Comparison of ENCODE assay signal across 8 cellular contexts in the genomic region with DNA sequence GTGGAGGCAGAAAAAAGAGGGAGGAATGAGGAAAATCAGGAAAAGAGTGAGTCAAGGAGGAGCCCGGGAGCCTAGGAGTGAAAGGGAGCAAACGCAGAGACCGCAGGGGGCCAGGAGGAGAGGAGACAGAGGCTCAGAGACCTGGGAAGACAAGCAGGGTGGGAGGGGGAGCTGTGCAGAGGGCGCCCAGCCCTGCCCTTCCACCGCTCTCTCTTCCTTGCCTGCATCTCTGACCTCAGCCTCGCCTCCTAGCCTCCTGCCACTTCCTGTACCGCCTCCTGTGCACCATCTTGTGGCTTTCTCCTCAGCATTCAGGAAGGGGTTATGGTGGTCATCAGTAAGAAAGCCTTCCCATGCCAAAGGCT. TPM values are rescaled to one million over a fixed set of nuclear protein-coding genes. Genes with fewer than 3 reads are reported as not detected.
DNase-seq lines count a peak whose midpoint lies in the region; ATAC-seq, FAIRE-seq and TF ChIP-seq lines count a peak whose summit lies in the region.

No MANE protein-coding gene starts in this region.

- H3K27me3 ChIP-seq in esophagus muscularis mucosa (no peaks in the 10 kb centered on the region), small intestine (ENCODE audit: control insufficient read depth in 2 of 2, insufficient read depth in 2 of 2, low read length in 2 of 2) (no peaks in the 10 kb centered on the region), psoas muscle (ENCODE audit: insufficient read depth in 3 of 3, low read length in 2 of 3) (peaks cover 0 to 31% (median 5%) of the 10 kb centered on the region in 3 donors)

- H3K27ac ChIP-seq in HEK293 (ENCODE audit: extremely low read depth, low read depth, low read length) (no peak overlapping the region), esophagus muscularis mucosa (replicated peaks in 1 of 4) (peak overlapping the region in 3 of 4 donors; percentile 74 to 78 (median 75)), small intestine (ENCODE audit: low read depth in 1 of 2, low read length in 1 of 2) (peak overlapping the region; percentile 6 to 24), psoas muscle (no peak overlapping the region)

- no peak for FAIRE-seq in small intestine (lab: Jason Lieb, UNC)

- POLR2A ChIA-PET in HEK293 (lab: Yijun Ruan, JAX) = no interaction called here

- WGBS in esophagus muscularis mucosa = 62% methylated on average over 7 of the region's 7 CpGs
- 26 to 42% (median 28%) methylated on average over 6 to 7 of the region's 7 CpGs for WGBS in small intestine, 3 donors
- 38 to 65% (median 54%) methylated on average over 7 of the region's 7 CpGs for WGBS in psoas muscle, 3 donors

- H3K9me3 ChIP-seq in HEK293 (ENCODE audit: control insufficient read depth, insufficient read depth, low read depth, low read length) = no peaks in the 10 kb centered on the region
- H3K9me3 ChIP-seq in esophagus muscularis mucosa = no peaks in the 10 kb centered on the region
- no peaks in the 10 kb centered on the region for H3K9me3 ChIP-seq in small intestine (ENCODE audit: control insufficient read depth, low read depth)
- H3K9me3 ChIP-seq in psoas muscle = no peaks in the 10 kb centered on the region

- H3K4me3 ChIP-seq in HEK293 (ENCODE audit: low read depth, low read length) = peak overlapping the region; percentile 79
- peak overlapping the region; percentile 66 to 79 (median 72) for H3K4me3 ChIP-seq in esophagus muscularis mucosa
- H3K4me3 ChIP-seq in small intestine (ENCODE audit: low read depth in 1 of 2, low read length in 2 of 2) = no peak overlapping the region
- no peak overlapping the region for H3K4me3 ChIP-seq in psoas muscle

- H3K4me1 ChIP-seq in HEK293 (ENCODE audit: control insufficient read depth, insufficient read depth, low read length) (peaks cover 3% of the 10 kb centered on the region; the same call in 1 of the 2 replicates), esophagus muscularis mucosa (peaks cover 30 to 39% (median 33%) of the 10 kb centered on the region in 4 donors), small intestine (ENCODE audit: control insufficient read depth in 2 of 2, insufficient read depth in 1 of 2, low read depth in 1 of 2, low read length in 1 of 2) (peaks cover 0 to 3% of the 10 kb centered on the region in 2 donors), psoas muscle (peaks cover 8% of the 10 kb centered on the region)

- H3K27ac Mint-ChIP-seq in T-helper 1 cell treated with Interleukin-12 subunit alpha and Interleukin-12 subunit beta and Interleukin-4 antibody, amounts not matched to agents 30 μg/mL and 1 μg/mL, for 36 hours = peak overlapping the region; percentile 92

- TF ChIP-seq EP300 in esophagus muscularis mucosa (IDR thresholded peaks at IDR 0.05) = no peak

- peak overlapping the region; percentile 99 for H3K4me3 Mint-ChIP-seq in T-helper 1 cell treated with Interleukin-12 subunit alpha and Interleukin-12 subunit beta and Interleukin-4 antibody, amounts not matched to agents 30 μg/mL and 1 μg/mL, for 36 hours

- H3K36me3 Mint-ChIP-seq in T-helper 1 cell treated with Interleukin-12 subunit alpha and Interleukin-12 subunit beta and Interleukin-4 antibody, amounts not matched to agents 30 μg/mL and 1 μg/mL, for 36 hours (ENCODE audit: low read depth) = peaks cover 37% of the 10 kb centered on the region

- TF ChIP-seq POLR2A in esophagus muscularis mucosa (IDR thresholded peaks at IDR 0.05; ENCODE audit: low read depth) = no peak

- no peak for ATAC-seq in psoas muscle
- no peak for ATAC-seq in activated CD4-positive, CD25-positive, alpha-beta regulatory T cell treated with anti-CD3 and anti-CD28 coated beads, Interleukin-2, amount 50 U/mL, for 24 hours

- H3K4me1 Mint-ChIP-seq in T-helper 1 cell treated with Interleukin-12 subunit alpha and Interleukin-12 subunit beta and Interleukin-4 antibody, amounts not matched to agents 30 μg/mL and 1 μg/mL, for 36 hours (ENCODE audit: low read depth) = peaks cover 34% of the 10 kb centered on the region

- CTCF ChIA-PET in HEK293 (lab: Yijun Ruan, JAX) = interaction anchor here (1.4 kb wide), 1 partner anchor 13 kb away, joined by 3 read pairs; no protein-coding TSS in a partner anchor

- H3K9me3 Mint-ChIP-seq in T-helper 1 cell treated with Interleukin-12 subunit alpha and Interleukin-12 subunit beta and Interleukin-4 antibody, amounts not matched to agents 30 μg/mL and 1 μg/mL, for 36 hours = no peaks in the 10 kb centered on the region

- H3K27me3 Mint-ChIP-seq in T-helper 1 cell treated with Interleukin-12 subunit alpha and Interleukin-12 subunit beta and Interleukin-4 antibody, amounts not matched to agents 30 μg/mL and 1 μg/mL, for 36 hours (ENCODE audit: low read depth) = no peaks in the 10 kb centered on the region

- H3K36me3 ChIP-seq in HEK293 (ENCODE audit: control insufficient read depth in 2 of 2, insufficient read depth in 1 of 2, low read length in 2 of 2) (peaks cover 3 to 38% of the 10 kb centered on the region in 2 experiments; a peak in 2 of 3 replicates), esophagus muscularis mucosa (peaks cover 0 to 34% (median 18%) of the 10 kb centered on the region in 4 donors), small intestine (ENCODE audit: control insufficient read depth in 2 of 2, insufficient read depth in 2 of 2, low read length in 2 of 2) (peaks cover 0 to 3% of the 10 kb centered on the region in 2 donors), psoas muscle (ENCODE audit: insufficient read depth in 1 of 2, low read depth in 1 of 2) (no peaks in the 10 kb centered on the region)

- no peak for TF ChIP-seq CTCF in HEK293 (tag by site-specific recombination; IDR thresholded peaks at IDR 0.05)
- no peak for TF ChIP-seq CTCF in esophagus muscularis mucosa (IDR thresholded peaks at IDR 0.05)
- no peak for TF ChIP-seq CTCF in psoas muscle (IDR thresholded peaks at IDR 0.05)

- intact Hi-C loops in esophagus muscularis mucosa (cut with DNase I) = no loop called here
- intact Hi-C loops in psoas muscle (cut with DNase I) = no loop called here

- DNase-seq in esophagus muscularis mucosa (ENCODE audit: extremely low spot score) = no peak
- no peak for DNase-seq in small intestine
- DNase-seq in psoas muscle = no peak
- DNase-seq in D341Med (ENCODE audit: low spot score) = no peak
- no peak for DNase-seq in DMS 273 treated with DMSO at 0.1 percent for 48 hours (lab: John Stamatoyannopoulos, UW)

TF ChIP-seq in HEK293, 187 proteins besides CTCF, POLR2A, EP300 and RAD21 (continues in another document):
- 0 out of 2 replicates have a peak, but pooled peaks have one; percentile 24 for TF ChIP-seq ZNF266 (tag by site-specific recombination; IDR thresholded peaks at IDR 0.05; ENCODE audit: low read depth)
- TF ChIP-seq, protein P1, sequence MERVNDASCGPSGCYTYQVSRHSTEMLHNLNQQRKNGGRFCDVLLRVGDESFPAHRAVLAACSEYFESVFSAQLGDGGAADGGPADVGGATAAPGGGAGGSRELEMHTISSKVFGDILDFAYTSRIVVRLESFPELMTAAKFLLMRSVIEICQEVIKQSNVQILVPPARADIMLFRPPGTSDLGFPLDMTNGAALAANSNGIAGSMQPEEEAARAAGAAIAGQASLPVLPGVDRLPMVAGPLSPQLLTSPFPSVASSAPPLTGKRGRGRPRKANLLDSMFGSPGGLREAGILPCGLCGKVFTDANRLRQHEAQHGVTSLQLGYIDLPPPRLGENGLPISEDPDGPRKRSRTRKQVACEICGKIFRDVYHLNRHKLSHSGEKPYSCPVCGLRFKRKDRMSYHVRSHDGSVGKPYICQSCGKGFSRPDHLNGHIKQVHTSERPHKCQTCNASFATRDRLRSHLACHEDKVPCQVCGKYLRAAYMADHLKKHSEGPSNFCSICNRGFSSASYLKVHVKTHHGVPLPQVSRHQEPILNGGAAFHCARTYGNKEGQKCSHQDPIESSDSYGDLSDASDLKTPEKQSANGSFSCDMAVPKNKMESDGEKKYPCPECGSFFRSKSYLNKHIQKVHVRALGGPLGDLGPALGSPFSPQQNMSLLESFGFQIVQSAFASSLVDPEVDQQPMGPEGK (tag by site-specific recombination; IDR thresholded peaks at IDR 0.05) = peak; percentile 49; the same call in 1 of the 2 replicates
- 0 out of 2 replicates have a peak, but pooled peaks have one; percentile 44 for TF ChIP-seq SP3 (tag by site-specific recombination; IDR thresholded peaks at IDR 0.05)
- no peak for TF ChIP-seq ZNF791 (tag by site-specific recombination; IDR thresholded peaks at IDR 0.05)

RNA-seq across cellular contexts. Expression of gene CLSTN3, which starts 1.3 kb away (rescaled TPM):
- total RNA-seq in esophagus muscularis mucosa = 10 to 100 TPM in 3 of 4 donors, 1 to 10 TPM in 1; 9.6 to 25.6 (median 19.3) TPM
- 10 to 100 TPM in 2 of 3 donors, 1 to 10 TPM in 1; 6.5 to 17.2 (median 10.5) TPM for polyA plus RNA-seq in small intestine
- 1 to 10 TPM; 2.8 to 5.1 (median 3.3) TPM for total RNA-seq in psoas muscle
- 1 to 10 TPM; 1.2 to 3.6 (median 1.3) TPM for polyA plus RNA-seq in psoas muscle

RNA-seq across cellular contexts. Expression of gene RBP5, which starts 2.8 kb away (rescaled TPM):
- total RNA-seq in esophagus muscularis mucosa (1 to 10 TPM in 2 of 4 donors, under 1 TPM in 2; 0.46 to 5.0 (median 0.91) TPM), psoas muscle (under 1 TPM in 2 of 4 donors, not detected in 2; 0.48 to 0.61 TPM)
- polyA plus RNA-seq in small intestine (10 to 100 TPM in 1 of 3 donors, 1 to 10 TPM in 1, under 1 TPM in 1; 0.67 to 10.5 (median 5.1) TPM), psoas muscle (1 to 10 TPM in 2 of 3 donors, under 1 TPM in 1; 0.18 to 1.4 (median 1.2) TPM)

RNA-seq across cellular contexts. Expression of gene C1RL, which starts 22.5 kb away (rescaled TPM):
- total RNA-seq in esophagus muscularis mucosa (100 to 1,000 TPM in 1 of 4 donors, 10 to 100 TPM in 3; 64.8 to 159 (median 88.2) TPM), psoas muscle (10 to 100 TPM; 14.6 to 17.0 (median 15.5) TPM)
- polyA plus RNA-seq in small intestine (10 to 100 TPM in 2 of 3 donors, 1 to 10 TPM in 1; 10.0 to 30.1 (median 14.1) TPM), psoas muscle (1 to 10 TPM; 2.7 to 6.2 (median 5.1) TPM)

RNA-seq across cellular contexts. Expression of gene C1R, which starts 39.2 kb away (rescaled TPM):
- total RNA-seq in esophagus muscularis mucosa (100 to 1,000 TPM; 324 to 603 (median 572) TPM), psoas muscle (10 to 100 TPM; 63.2 to 70.9 (median 68.1) TPM)
- polyA plus RNA-seq in small intestine (100 to 1,000 TPM in 1 of 3 donors, 10 to 100 TPM in 1, 1 to 10 TPM in 1; 4.5 to 254 (median 14.1) TPM), psoas muscle (10 to 100 TPM; 32.4 to 58.4 (median 44.5) TPM)

RNA-seq across cellular contexts. Expression of gene PEX5, which starts 58.0 kb away (rescaled TPM):
- 10 to 100 TPM; 32.8 to 53.5 (median 38.4) TPM for total RNA-seq in esophagus muscularis mucosa
- 10 to 100 TPM; 17.8 to 31.1 (median 25.3) TPM for polyA plus RNA-seq in small intestine
- total RNA-seq in psoas muscle = 100 to 1,000 TPM in 2 of 4 donors, 10 to 100 TPM in 2; 54.6 to 103 (median 94.2) TPM
- polyA plus RNA-seq in psoas muscle = 10 to 100 TPM; 51.9 to 98.9 (median 73.0) TPM

Comparison
In these comparisons a context has a peak if more than half of its experiments do, and no peak if none do; other contexts are left out.
1. H3K27ac ChIP-seq: peak in esophagus muscularis mucosa (3 of 4) and small intestine (2 of 2); none in HEK293 (single experiment) and psoas muscle (single experiment).
2. H3K4me3 ChIP-seq: peak in HEK293 (single experiment) and esophagus muscularis mucosa (4 of 4); none in small intestine (0 of 2) and psoas muscle (single experiment).